ENCODE assay signal across 8 cellular contexts in the genomic region with DNA sequence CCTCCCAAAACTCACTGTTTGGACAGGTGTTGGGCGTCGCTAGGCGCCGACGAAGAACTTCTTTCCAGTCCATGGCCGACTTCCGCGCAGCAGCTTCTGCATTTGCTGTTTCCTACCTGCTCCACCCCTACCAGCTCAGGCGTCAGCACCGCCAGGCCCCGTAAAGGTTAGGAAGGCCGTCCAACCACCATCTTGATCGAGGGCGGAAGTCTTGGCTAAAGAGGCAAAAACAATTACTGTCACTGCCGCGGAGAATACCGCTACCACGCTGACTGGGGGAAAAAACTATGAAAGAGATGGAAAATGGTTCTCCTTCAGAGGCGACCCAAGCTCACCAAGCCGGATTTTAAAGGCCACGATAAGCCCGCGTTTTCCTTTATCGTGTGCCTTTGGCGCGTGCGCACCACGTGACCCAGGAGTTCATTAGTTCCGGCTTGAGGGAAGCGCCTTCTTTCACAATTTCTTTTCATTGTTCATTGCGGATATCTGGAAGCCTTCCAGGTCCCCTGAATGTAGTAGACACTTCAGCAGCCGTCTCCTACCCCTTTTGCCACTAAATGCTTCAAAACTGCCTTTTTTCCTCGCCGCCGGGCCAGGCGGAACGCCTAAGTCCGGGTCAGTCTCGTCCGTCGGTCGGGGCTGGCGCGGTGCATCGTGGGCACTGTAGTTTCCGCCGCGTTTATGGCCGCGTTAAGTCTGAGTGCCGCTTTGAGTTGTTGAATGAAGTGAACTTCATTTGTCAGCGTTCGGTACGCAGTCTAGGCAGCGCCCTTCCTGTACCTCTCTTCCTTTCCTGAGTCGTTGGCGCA. TPM values are rescaled to one million over a fixed set of nuclear protein-coding genes. Genes with fewer than 3 reads are reported as not detected.
A peak's percentile ranks its signal among the peaks of the same experiment; 100 is the strongest.
DNase-seq lines count a peak whose midpoint lies in the region; ATAC-seq and TF ChIP-seq lines count a peak whose summit lies in the region.

A gene (minus strand): TSS at position 104 of the 809 bp plus-strand sequence. CDS start 31 bp downstream, at position 73.
A gene (plus strand): TSS at position 666 of the 809 bp plus-strand sequence. CDS start 694 bp downstream, outside the sequence.

- no peaks in the 10 kb centered on the region for H3K9me3 Mint-ChIP-seq in activated CD4-positive, alpha-beta memory T cell treated with anti-CD3 and anti-CD28 coated beads for 36 hours

- CTCF ChIA-PET in activated CD4-positive, alpha-beta memory T cell treated with anti-CD3 and anti-CD28 coated beads for 36 hours (lab: Charles Lee): interaction anchor here (0.7 to 1.8 kb wide), 5 partner anchors 170 to 300 kb away, joined by 3 to 6 read pairs (median 4); a partner anchor contains a TSS

- H3K4me1 Mint-ChIP-seq in activated CD4-positive, alpha-beta memory T cell treated with anti-CD3 and anti-CD28 coated beads for 36 hours (ENCODE audit: low read depth): peaks cover 55% of the 10 kb centered on the region

- peak within 1 kb of the TSS; percentile 99 for H3K27ac Mint-ChIP-seq in activated CD4-positive, alpha-beta memory T cell treated with anti-CD3 and anti-CD28 coated beads for 36 hours

- H3K27me3 ChIP-seq in duodenal mucosa (ENCODE audit: control insufficient read depth in 1 of 2, insufficient read depth in 2 of 2, low read length in 2 of 2) (no peaks in the 10 kb centered on the region), right lobe of liver (no peaks in the 10 kb centered on the region)

- WGBS in right lobe of liver (ENCODE audit: insufficient coverage, low coverage, low lambda C conversion rate, missing lambda C conversion rate): under 1% methylated on average over 57 of the region's 57 CpGs

- TF ChIP-seq POLR2A in right lobe of liver (IDR thresholded peaks at IDR 0.05): peak; percentile 78

- H3K36me3 ChIP-seq in duodenal mucosa (ENCODE audit: control insufficient read depth in 1 of 2, insufficient read depth in 2 of 2, low read length in 2 of 2) (no peaks in the 10 kb centered on the region), right lobe of liver (no peaks in the 10 kb centered on the region)

- H3K9me3 ChIP-seq in duodenal mucosa (ENCODE audit: control insufficient read depth in 1 of 2, low read length in 2 of 2) (no peaks in the 10 kb centered on the region), right lobe of liver (no peaks in the 10 kb centered on the region)

- peak within 1 kb of the TSS; percentile 95 for H3K27ac ChIP-seq in duodenal mucosa (ENCODE audit: low read depth, low read length)
- peak within 1 kb of the TSS; percentile 96 to 97 (median 97) for H3K27ac ChIP-seq in right lobe of liver

- no peaks in the 10 kb centered on the region for H3K27me3 Mint-ChIP-seq in activated CD4-positive, alpha-beta memory T cell treated with anti-CD3 and anti-CD28 coated beads for 36 hours

- H3K4me1 ChIP-seq in duodenal mucosa (ENCODE audit: control insufficient read depth in 1 of 2, insufficient read depth in 2 of 2, low read length in 2 of 2): peaks cover 9 to 18% of the 10 kb centered on the region in 2 donors
- peaks cover 0 to 28% (median 0%) of the 10 kb centered on the region in 4 donors for H3K4me1 ChIP-seq in right lobe of liver

- ATAC-seq in GM19438 (IDR thresholded peaks at IDR 0.05; ENCODE audit: low read depth, unreplicated experiment): peak; percentile 83
- peak; percentile 68 for ATAC-seq in HG03575 (IDR thresholded peaks at IDR 0.05; ENCODE audit: extremely low read depth, insufficient number of reproducible peaks, low FRiP score, unreplicated experiment)
- ATAC-seq in right lobe of liver: peak; percentile 85 to 89 (median 88)

- DNase-seq in CD1c-positive myeloid dendritic cell (ENCODE audit: extremely low spot score): peak; percentile 95
- peak; percentile 80 for DNase-seq in NCI-H82 treated with DMSO at 0.1 percent for 48 hours (lab: John Stamatoyannopoulos, UW; ENCODE audit: unreplicated experiment)
- peak; percentile 93 for DNase-seq in activated CD4-positive, alpha-beta memory T cell treated with anti-CD3 and anti-CD28 coated beads for 36 hours
- DNase-seq in right lobe of liver: peak; percentile 93 to 98 (median 98)
- peak; percentile 77 to 85 for DNase-seq in stimulated activated CD4-positive, alpha-beta T cell treated with anti-CD3 and anti-CD28 coated beads, Interleukin-4, amount 100 ng/mL, for 4 hours

- POLR2A ChIA-PET in activated CD4-positive, alpha-beta memory T cell treated with anti-CD3 and anti-CD28 coated beads for 36 hours (lab: Charles Lee): interaction anchor here (0.8 to 3.7 kb wide), 12 partner anchors 9 to 704 kb away, joined by 3 to 47 read pairs (median 6); a partner anchor contains a TSS

- no peak for TF ChIP-seq CTCF in right lobe of liver (IDR thresholded peaks at IDR 0.05)

- H3K4me3 Mint-ChIP-seq in activated CD4-positive, alpha-beta memory T cell treated with anti-CD3 and anti-CD28 coated beads for 36 hours: peak within 1 kb of the TSS; percentile 82

- H3K4me3 ChIP-seq in duodenal mucosa (ENCODE audit: low read depth in 1 of 2, low read length in 2 of 2) (peak within 1 kb of the TSS; percentile 93 to 98), right lobe of liver (peak within 1 kb of the TSS; percentile 73 to 92 (median 87))

- intact Hi-C loops in activated CD4-positive, alpha-beta memory T cell treated with anti-CD3 and anti-CD28 coated beads for 36 hours (cut with micrococcal nuclease): loop anchor here (1.0 to 5.0 kb wide), 11 partner anchors 38 to 660 kb away; a partner anchor contains a TSS
- intact Hi-C loops in right lobe of liver (cut with DNase I): loop anchor here in 1 of 2 donors (5.0 kb wide), 1 partner anchor 75 kb away; a partner anchor contains a TSS

- peak within 1 kb of the TSS; percentile 92 to 95 for H3K9ac ChIP-seq in duodenal mucosa (ENCODE audit: low read depth in 1 of 2, low read length in 2 of 2)

- peaks cover 19% of the 10 kb centered on the region for H3K36me3 Mint-ChIP-seq in activated CD4-positive, alpha-beta memory T cell treated with anti-CD3 and anti-CD28 coated beads for 36 hours

RNA-seq across cellular contexts. Expression of the first gene that starts in this region (rescaled TPM):
- total RNA-seq in activated CD4-positive, alpha-beta memory T cell treated with anti-CD3 and anti-CD28 coated beads for 36 hours: 10 to 100 TPM; 48.9 to 51.8 TPM
- total RNA-seq in right lobe of liver: 10 to 100 TPM in 2 of 6 experiments, 1 to 10 TPM in 4; 6.8 to 15.6 (median 9.4) TPM

RNA-seq across cellular contexts. Expression of the second gene that starts in this region (rescaled TPM):
- 10 to 100 TPM; 43.4 to 44.6 TPM for total RNA-seq in activated CD4-positive, alpha-beta memory T cell treated with anti-CD3 and anti-CD28 coated beads for 36 hours
- 10 to 100 TPM; 15.2 to 22.2 (median 19.7) TPM for total RNA-seq in right lobe of liver

Comparison
In these comparisons a context has a peak if more than half of its experiments do, and no peak if none do; other contexts are left out.
1. Peak in every context shown above with its lines: DNase-seq, ATAC-seq, H3K4me3 ChIP-seq and H3K27ac ChIP-seq.